8 cellular contexts compared by ENCODE assay signal in the genomic region with DNA sequence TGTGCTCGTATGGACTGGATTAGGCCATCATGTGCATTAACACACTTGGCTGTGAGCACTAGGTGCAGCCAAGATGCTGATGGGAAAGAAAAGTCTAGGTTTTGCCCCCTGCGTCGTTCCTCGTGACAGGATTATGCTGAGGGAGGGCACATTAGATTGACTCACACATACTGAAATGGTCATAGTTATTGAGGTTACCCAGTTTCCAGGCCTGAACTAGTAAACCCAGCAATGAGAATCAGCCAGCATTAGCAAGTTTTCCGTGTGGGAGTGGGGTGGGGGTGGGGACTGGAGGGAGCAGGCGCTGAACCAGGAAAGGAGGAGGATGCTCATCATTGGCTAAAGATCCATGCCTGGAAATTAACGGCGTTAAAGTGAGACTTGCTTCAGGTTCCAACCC.
DNase-seq lines count a peak whose midpoint lies in the region; ATAC-seq, FAIRE-seq and TF ChIP-seq lines count a peak whose summit lies in the region.

No MANE protein-coding gene starts in this region.

- H3K27ac ChIP-seq in substantia nigra (ENCODE audit: low read depth, low read length, poor library complexity, severe bottlenecking) = peak overlapping the region; percentile 95

- TF ChIP-seq CTCF in bronchial epithelial cell (IDR thresholded peaks at IDR 0.05; ENCODE audit: insufficient read depth, low read length, severe bottlenecking) = no peak

- H3K27me3 ChIP-seq in bronchial epithelial cell (ENCODE audit: control insufficient read depth, insufficient read depth, low read length) = no peaks in the 10 kb centered on the region

- ATAC-seq in left lobe of liver (peak; percentile 13), HG02884 (IDR thresholded peaks at IDR 0.05; ENCODE audit: unreplicated experiment) (no peak), HG03439 (IDR thresholded peaks at IDR 0.05; ENCODE audit: unreplicated experiment) (no peak)

- no peaks in the 10 kb centered on the region for H3K36me3 ChIP-seq in bronchial epithelial cell (ENCODE audit: control insufficient read depth, insufficient read depth, low read length)

- H3K4me3 ChIP-seq in bronchial epithelial cell (ENCODE audit: low read depth, low read length) = peak overlapping the region; percentile 35

- no peak for FAIRE-seq in bronchial epithelial cell (lab: Jason Lieb, UNC)

- peak; percentile 48 for DNase-seq in LHCN-M2 (ENCODE audit: low read depth)
- DNase-seq in bronchial epithelial cell (ENCODE audit: low read depth) = no peak
- no peak for DNase-seq in left lobe of liver (ENCODE audit: low spot score)
- DNase-seq in substantia nigra (lab: John Stamatoyannopoulos, UW) = peak in 3 of 49 donors; percentile 6 to 66 (median 28)
- no peak for DNase-seq in NOMO-1 treated with DMSO at 0.1 percent for 48 hours (lab: John Stamatoyannopoulos, UW; ENCODE audit: unreplicated experiment)
- no peak for DNase-seq in AG08396 (ENCODE audit: low spot score)
